8 cellular contexts compared by ENCODE assay signal in genomic region chr4:185134176-185134869, GRCh38. TPM values are rescaled to one million over a fixed set of nuclear protein-coding genes. Genes with fewer than 3 reads are reported as not detected.
A peak's percentile ranks its signal among the peaks of the same experiment; 100 is the strongest.
DNase-seq lines count a peak whose midpoint lies in the region; ATAC-seq and TF ChIP-seq lines count a peak whose summit lies in the region.

No MANE protein-coding gene starts in this region.

- TF ChIP-seq CTCF in AG09319 (IDR thresholded peaks at IDR 0.05; ENCODE audit: low read depth, low read length) (peak; percentile 64), GM13976 (IDR thresholded peaks at IDR 0.05; ENCODE audit: borderline replicate concordance, control extremely low read depth, extremely low read depth, insufficient read depth, missing control alignments) (peak; percentile 47)

- in situ Hi-C loops in GM13976 (cut with MboI; ENCODE audit: low sequenced_read_pairs, unreplicated experiment): no loop called here

- DNase-seq in AG09319 (ENCODE audit: extremely low read depth, low read depth) (peak; percentile 27), GM13976 (ENCODE audit: low spot score) (peak; percentile 74), OCI-M2 (lab: John Stamatoyannopoulos, UW; ENCODE audit: unreplicated experiment) (peak; percentile 50), dermis blood vessel endothelial cell (peak; percentile 76), lung microvascular endothelial cell (ENCODE audit: low read depth in 2 of 2) (peak; percentile 59 to 70)
- no peak for DNase-seq in stimulated activated naive CD4-positive, alpha-beta T cell treated with Interleukin-2 at 50 U/mL for 16 hours (lab: John Stamatoyannopoulos, UW)

- peak; percentile 78 for ATAC-seq in HG03378 (IDR thresholded peaks at IDR 0.05; ENCODE audit: unreplicated experiment)
- ATAC-seq in GM19467 (IDR thresholded peaks at IDR 0.05; ENCODE audit: unreplicated experiment): no peak

RNA-seq across cellular contexts. Expression of gene SLC25A4, which starts 8.7 kb away (rescaled TPM):
- total RNA-seq in dermis blood vessel endothelial cell: 8.8 and 10.8 TPM in 2 replicates
- total RNA-seq in lung microvascular endothelial cell: 5.2 and 6.3 TPM in 2 replicates
